21 cellular contexts compared by ENCODE assay signal in the genomic region with DNA sequence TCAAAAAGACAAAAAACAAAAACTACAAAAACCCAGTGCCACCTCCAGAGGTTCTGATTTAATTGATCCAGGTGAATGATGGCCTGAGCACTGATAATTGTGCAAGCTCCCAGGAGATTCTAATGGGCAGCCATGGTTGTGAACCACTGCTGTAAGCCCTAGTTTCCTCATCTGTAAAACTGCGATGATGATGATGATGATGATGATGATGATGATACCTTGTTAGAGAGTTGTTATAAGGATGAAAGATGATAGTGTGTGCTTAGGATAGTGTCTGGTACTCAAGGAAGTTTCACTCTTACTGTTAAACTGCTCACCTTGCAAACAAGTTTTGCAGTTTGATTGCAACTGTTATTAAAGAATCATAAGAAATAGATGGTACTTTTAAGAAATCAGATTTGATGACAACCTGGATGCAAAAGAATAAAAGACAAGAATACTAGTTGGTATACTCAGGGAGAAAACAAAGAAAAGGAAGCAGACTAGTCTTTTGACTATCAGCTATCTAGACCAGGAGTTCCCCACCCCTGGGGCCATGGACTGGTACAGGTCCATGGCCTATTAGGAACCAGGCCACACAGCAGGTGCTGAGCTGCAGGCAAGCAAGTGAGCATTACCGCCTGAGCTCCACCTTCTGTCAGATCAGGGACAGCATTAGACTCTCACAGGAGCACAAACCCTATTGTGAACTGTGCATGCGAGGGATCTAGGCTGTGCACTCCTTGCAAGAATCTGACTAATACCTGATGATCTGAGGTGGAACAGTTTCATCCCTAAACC.
"Had no signal": no experiment of that assay in that cellular context is flagged by ENCODE, and none has a peak within 500 bp of the region (broad histone marks: within the 10 kb centered on the region; RNA-seq: fewer than 3 reads in every experiment).

No MANE protein-coding gene starts in this region.

- H3K9me3 ChIP-seq: uterus had no signal

- H3K4me3 ChIP-seq: left ventricle myocardium inferior, transverse colon, uterus had no signal

- H3K4me1 ChIP-seq: foreskin keratinocyte, left ventricle myocardium inferior, transverse colon, uterus had no signal

- ATAC-seq: activated T-cell treated with anti-CD3 and anti-CD28 coated beads, Interleukin-2, amount 50 U/mL, for 72 hours; foreskin keratinocyte; natural killer cell had no signal

- H3K9me3 Mint-ChIP-seq: activated CD4-positive, alpha-beta memory T cell treated with anti-CD3 and anti-CD28 coated beads for 36 hours; activated naive CD4-positive, alpha-beta T cell treated with anti-CD3 and anti-CD28 coated beads, Interleukin-2, amount 50 U/mL, for 24 hours; activated T-cell treated with anti-CD3 and anti-CD28 coated beads, Interleukin-2, amount 50 U/mL, for 72 hours; natural killer cell; stimulated activated naive B cell treated with anti-CD40 and anti-IgM and Interleukin-4, amounts not matched to agents 10 μg/mL and 1 μg/mL and 100 μg/mL, for 72 hours had no signal

- DNase-seq: activated CD4-positive, alpha-beta memory T cell treated with anti-CD3 and anti-CD28 coated beads for 36 hours; activated CD4-positive, alpha-beta T cell treated with anti-CD3 and anti-CD28 coated beads for 48 hours; activated CD4-positive, CD25-positive, alpha-beta regulatory T cell; activated effector memory CD4-positive, alpha-beta T cell treated with anti-CD3 and anti-CD28 coated beads, Interleukin-2, amount 50 U/mL, for 16 hours; activated T-cell treated with anti-CD3 and anti-CD28 coated beads, Interleukin-2, amount 50 U/mL, for 72 hours; effector CD4-positive, alpha-beta T cell; erythroblast; foreskin keratinocyte; left ventricle myocardium inferior; midbrain; natural killer cell; retina; stimulated activated CD4-positive, alpha-beta T cell treated with anti-CD3 and anti-CD28 coated beads, Interleukin-2, amount 100 ng/mL, for 48 hours; stimulated activated CD8-positive, alpha-beta memory T cell treated with anti-CD3 and anti-CD28 coated beads, Interleukin-4, amount 100 ng/mL, for 48 hours; stimulated activated naive B cell treated with anti-CD40 and anti-IgM and Interleukin-4, amounts not matched to agents 10 μg/mL and 1 μg/mL and 100 μg/mL, for 72 hours; T1000; transverse colon; uterus had no signal

- H3K4me1 Mint-ChIP-seq: activated naive CD4-positive, alpha-beta T cell treated with anti-CD3 and anti-CD28 coated beads, Interleukin-2, amount 50 U/mL, for 24 hours; natural killer cell; stimulated activated naive B cell treated with anti-CD40 and anti-IgM and Interleukin-4, amounts not matched to agents 10 μg/mL and 1 μg/mL and 100 μg/mL, for 72 hours had no signal

- H3K36me3 Mint-ChIP-seq: activated CD4-positive, alpha-beta memory T cell treated with anti-CD3 and anti-CD28 coated beads for 36 hours; activated naive CD4-positive, alpha-beta T cell treated with anti-CD3 and anti-CD28 coated beads, Interleukin-2, amount 50 U/mL, for 24 hours; brain; natural killer cell; stimulated activated naive B cell treated with anti-CD40 and anti-IgM and Interleukin-4, amounts not matched to agents 10 μg/mL and 1 μg/mL and 100 μg/mL, for 72 hours had no signal

- H3K27me3 ChIP-seq: transverse colon, uterus had no signal

- H3K4me3 Mint-ChIP-seq: activated CD4-positive, alpha-beta memory T cell treated with anti-CD3 and anti-CD28 coated beads for 36 hours; activated naive CD4-positive, alpha-beta T cell treated with anti-CD3 and anti-CD28 coated beads, Interleukin-2, amount 50 U/mL, for 24 hours; activated T-cell treated with anti-CD3 and anti-CD28 coated beads, Interleukin-2, amount 50 U/mL, for 72 hours; brain; natural killer cell; stimulated activated naive B cell treated with anti-CD40 and anti-IgM and Interleukin-4, amounts not matched to agents 10 μg/mL and 1 μg/mL and 100 μg/mL, for 72 hours had no signal

- H3K27ac Mint-ChIP-seq: activated CD4-positive, alpha-beta memory T cell treated with anti-CD3 and anti-CD28 coated beads for 36 hours; activated naive CD4-positive, alpha-beta T cell treated with anti-CD3 and anti-CD28 coated beads, Interleukin-2, amount 50 U/mL, for 24 hours; activated T-cell treated with anti-CD3 and anti-CD28 coated beads, Interleukin-2, amount 50 U/mL, for 72 hours; brain; natural killer cell; progenitor cell of endocrine pancreas; stimulated activated naive B cell treated with anti-CD40 and anti-IgM and Interleukin-4, amounts not matched to agents 10 μg/mL and 1 μg/mL and 100 μg/mL, for 72 hours had no signal

- H3K27me3 Mint-ChIP-seq: activated CD4-positive, alpha-beta memory T cell treated with anti-CD3 and anti-CD28 coated beads for 36 hours; progenitor cell of endocrine pancreas; stimulated activated naive B cell treated with anti-CD40 and anti-IgM and Interleukin-4, amounts not matched to agents 10 μg/mL and 1 μg/mL and 100 μg/mL, for 72 hours had no signal

- H3K36me3 ChIP-seq: left ventricle myocardium inferior, transverse colon, uterus had no signal
